Comparison of ENCODE assay signal across 1 cellular context in genomic region chr10:73244866-73245477, GRCh38.
TF ChIP-seq lines count a peak whose summit lies in the region.

No MANE protein-coding gene starts in this region.

TF ChIP-seq in SK-N-SH, 30 proteins besides CTCF, POLR2A, EP300 and RAD21 (continued from another document):
- no peak for TF ChIP-seq IRF3 (IDR thresholded peaks at IDR 0.05; ENCODE audit: low read depth, low read length)
TF ChIP-seq in SK-N-SH: peak in this region for 2.
